In the genomic region with DNA sequence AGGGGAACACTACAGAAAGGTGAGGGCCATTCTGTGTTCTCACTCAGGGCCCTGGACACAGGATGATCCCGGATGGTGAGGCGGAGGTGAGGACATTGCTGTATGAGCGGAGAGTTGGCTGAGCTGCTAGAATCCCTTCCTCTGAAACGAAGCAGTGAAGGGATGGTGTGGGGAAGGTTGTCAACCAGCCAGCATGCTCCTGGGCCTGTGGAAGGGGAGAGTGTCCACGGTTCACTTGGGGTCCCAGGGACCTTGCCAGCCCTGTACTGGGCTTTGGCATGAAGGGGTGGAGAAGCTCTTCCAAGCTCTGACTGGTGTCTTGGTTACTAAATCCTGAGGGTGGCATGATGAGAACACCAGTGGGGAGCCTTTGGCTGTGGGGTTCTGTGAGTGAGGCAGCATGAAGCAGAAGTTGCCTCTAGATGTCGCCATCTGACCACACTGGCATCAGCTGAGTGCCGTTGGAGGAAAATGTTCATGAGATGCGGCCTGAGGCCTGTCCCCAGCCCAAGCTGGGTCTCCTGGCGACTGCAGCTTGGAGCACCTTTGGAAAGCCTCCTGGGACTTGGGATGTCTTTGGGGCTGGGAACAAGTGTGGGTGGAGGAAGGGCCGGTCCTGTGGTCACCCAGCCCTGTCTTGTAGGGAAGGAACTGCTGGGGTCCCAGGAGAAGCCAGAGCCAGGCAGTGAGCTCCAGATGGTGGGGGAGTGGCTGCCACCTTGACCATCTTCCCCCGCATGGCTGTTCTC, we compare ENCODE assay signal across 9 cellular contexts. TPM values are rescaled to one million over a fixed set of nuclear protein-coding genes. Genes with fewer than 3 reads are reported as not detected.
A peak's percentile ranks its signal among the peaks of the same experiment; 100 is the strongest.
DNase-seq lines count a peak whose midpoint lies in the region; ATAC-seq and TF ChIP-seq lines count a peak whose summit lies in the region.
"Had no signal": no experiment of that assay in that cellular context is flagged by ENCODE, and none has a peak within 500 bp of the region (broad histone marks: within the 10 kb centered on the region; RNA-seq: fewer than 3 reads in every experiment).

No MANE protein-coding gene starts in this region.

- H3K36me3 ChIP-seq in mesendoderm (ENCODE audit: control insufficient read depth, insufficient read depth, low read length): no peaks in the 10 kb centered on the region

- DNase-seq in DMS79 (lab: John Stamatoyannopoulos, UW) (peak; percentile 25), HEK293T (ENCODE audit: extremely low spot score) (peak; percentile 75), NCI-H510A treated with DMSO at 0.1 percent for 48 hours (lab: John Stamatoyannopoulos, UW) (peak; percentile 27), mesendoderm (peak; percentile 76)
- DNase-seq in activated CD4-positive, alpha-beta memory T cell treated with anti-CD3 and anti-CD28 coated beads for 36 hours: peak; percentile 75
- DNase-seq in effector CD8-positive, alpha-beta T cell (lab: John Stamatoyannopoulos, UW): peak; percentile 11
- peak; percentile 42 for DNase-seq in stimulated activated naive CD4-positive, alpha-beta T cell treated with Interleukin-2 at 50 U/mL for 16 hours (lab: John Stamatoyannopoulos, UW)

- H3K9me3 Mint-ChIP-seq in activated CD4-positive, alpha-beta memory T cell treated with anti-CD3 and anti-CD28 coated beads for 36 hours: no peaks in the 10 kb centered on the region

- intact Hi-C loops in activated CD4-positive, alpha-beta memory T cell treated with anti-CD3 and anti-CD28 coated beads for 36 hours (cut with micrococcal nuclease): loop anchor here (2.0 kb wide), 2 partner anchors 34 to 52 kb away; no protein-coding TSS in a partner anchor

- H3K36me3 Mint-ChIP-seq in activated CD4-positive, alpha-beta memory T cell treated with anti-CD3 and anti-CD28 coated beads for 36 hours: peaks cover 2% of the 10 kb centered on the region

- H3K27me3 ChIP-seq in mesendoderm (ENCODE audit: insufficient read depth, low read length, poor library complexity): no peaks in the 10 kb centered on the region

- no peak overlapping the region for H3K27ac ChIP-seq in mesendoderm (ENCODE audit: low read depth, low read length)

- no peak overlapping the region for H4K5ac ChIP-seq in mesendoderm (ENCODE audit: low read length)

- H2BK15ac ChIP-seq in mesendoderm (replicated peaks; ENCODE audit: low read depth): no peak overlapping the region

- no peak for ATAC-seq in HG03442 (IDR thresholded peaks at IDR 0.05; ENCODE audit: unreplicated experiment)

- CTCF ChIA-PET in HEK293T (lab: Yijun Ruan, JAX): interaction anchor here (0.8 to 1.9 kb wide), 21 partner anchors 10 to 265 kb away, joined by 3 to 27 read pairs (median 4); a partner anchor contains a TSS
- CTCF ChIA-PET in activated CD4-positive, alpha-beta memory T cell treated with anti-CD3 and anti-CD28 coated beads for 36 hours (lab: Charles Lee): interaction anchor here (0.8 to 4.4 kb wide), 20 partner anchors 9 to 332 kb away, joined by 3 to 33 read pairs (median 4); a partner anchor contains a TSS

- H3K4me2 ChIP-seq in mesendoderm (ENCODE audit: low read length): no peak overlapping the region

- H3K79me1 ChIP-seq in mesendoderm (ENCODE audit: low read length): no peaks in the 10 kb centered on the region

- H3K4me3 ChIP-seq in mesendoderm (ENCODE audit: low read length): no peak overlapping the region

- H3K27me3 Mint-ChIP-seq in activated CD4-positive, alpha-beta memory T cell treated with anti-CD3 and anti-CD28 coated beads for 36 hours: no peaks in the 10 kb centered on the region

- POLR2A ChIA-PET in HEK293T (lab: Yijun Ruan, JAX): interaction anchor here (0.8 to 1.2 kb wide), 2 partner anchors 15 to 66 kb away, joined by 3 read pairs; a partner anchor contains a TSS
- POLR2A ChIA-PET in activated CD4-positive, alpha-beta memory T cell treated with anti-CD3 and anti-CD28 coated beads for 36 hours (lab: Charles Lee): interaction anchor here (0.6 to 1.4 kb wide), 3 partner anchors 34 to 51 kb away, joined by 3 to 5 read pairs (median 4); no protein-coding TSS in a partner anchor

- no peak overlapping the region for H3K56ac ChIP-seq in mesendoderm (ENCODE audit: low read length)

- no peak overlapping the region for H3K4me3 Mint-ChIP-seq in activated CD4-positive, alpha-beta memory T cell treated with anti-CD3 and anti-CD28 coated beads for 36 hours

- H2BK5ac ChIP-seq in mesendoderm (ENCODE audit: low read length): no peak overlapping the region

- no peak overlapping the region for H2AK5ac ChIP-seq in mesendoderm (ENCODE audit: low read length)

- H3K79me2 ChIP-seq in mesendoderm (ENCODE audit: control insufficient read depth, insufficient read depth, low read length): no peaks in the 10 kb centered on the region

- H4K8ac ChIP-seq in mesendoderm (ENCODE audit: low read depth, low read length): no peak overlapping the region

- H3K23ac ChIP-seq in mesendoderm (ENCODE audit: low read length): no peak overlapping the region

- no peak overlapping the region for H2BK120ac ChIP-seq in mesendoderm (ENCODE audit: low read depth, low read length)

- no peak overlapping the region for H3K18ac ChIP-seq in mesendoderm (ENCODE audit: low read length)

- WGBS in mesendoderm (ENCODE audit: extremely low coverage, insufficient coverage, low lambda C conversion rate): no CpG with 5 or more reads among the region's 11 CpGs

- H3K4me1 Mint-ChIP-seq in activated CD4-positive, alpha-beta memory T cell treated with anti-CD3 and anti-CD28 coated beads for 36 hours (ENCODE audit: low read depth): peaks cover 8% of the 10 kb centered on the region

- H3K27ac Mint-ChIP-seq in activated CD4-positive, alpha-beta memory T cell treated with anti-CD3 and anti-CD28 coated beads for 36 hours: no peak overlapping the region

- H3K4ac ChIP-seq in mesendoderm (ENCODE audit: low read depth, low read length): no peak overlapping the region

- H3K4me1 ChIP-seq in mesendoderm (ENCODE audit: control insufficient read depth, low read depth, low read length): no peaks in the 10 kb centered on the region

- no peak overlapping the region for H3K9ac ChIP-seq in mesendoderm (ENCODE audit: low read length)

TF ChIP-seq in HEK293T, 16 proteins besides CTCF, POLR2A, EP300 and RAD21:
- TF ChIP-seq SUZ12 (IDR thresholded peaks at IDR 0.05) (no peak), CTBP1 (IDR thresholded peaks at IDR 0.05; ENCODE audit: borderline replicate concordance) (no peak), ELF4 (IDR thresholded peaks at IDR 0.05) (no peak), SP1 (IDR thresholded peaks at IDR 0.05) (no peak), FOXA1 (IDR thresholded peaks at IDR 0.05) (no peak), NFRKB (IDR thresholded peaks at IDR 0.05) (no peak), BHLHE40 (IDR thresholded peaks at IDR 0.05; ENCODE audit: borderline replicate concordance) (no peak), FOXM1 (IDR thresholded peaks at IDR 0.05; ENCODE audit: borderline replicate concordance) (no peak), ZNF384 (IDR thresholded peaks at IDR 0.05) (no peak), L3MBTL2 (conservative IDR thresholded peaks at IDR 0.05) (no peak), FOXK2 (IDR thresholded peaks at IDR 0.05) (no peak), ARNT (IDR thresholded peaks at IDR 0.05) (no peak), TARDBP (IDR thresholded peaks at IDR 0.05) (no peak), LEF1 (IDR thresholded peaks at IDR 0.05; ENCODE audit: borderline replicate concordance) (no peak), HDGF (IDR thresholded peaks at IDR 0.05; ENCODE audit: borderline replicate concordance) (no peak)
- TF ChIP-seq, protein P1, sequence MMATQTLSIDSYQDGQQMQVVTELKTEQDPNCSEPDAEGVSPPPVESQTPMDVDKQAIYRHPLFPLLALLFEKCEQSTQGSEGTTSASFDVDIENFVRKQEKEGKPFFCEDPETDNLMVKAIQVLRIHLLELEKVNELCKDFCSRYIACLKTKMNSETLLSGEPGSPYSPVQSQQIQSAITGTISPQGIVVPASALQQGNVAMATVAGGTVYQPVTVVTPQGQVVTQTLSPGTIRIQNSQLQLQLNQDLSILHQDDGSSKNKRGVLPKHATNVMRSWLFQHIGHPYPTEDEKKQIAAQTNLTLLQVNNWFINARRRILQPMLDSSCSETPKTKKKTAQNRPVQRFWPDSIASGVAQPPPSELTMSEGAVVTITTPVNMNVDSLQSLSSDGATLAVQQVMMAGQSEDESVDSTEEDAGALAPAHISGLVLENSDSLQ (IDR thresholded peaks at IDR 0.05): no peak

RNA-seq across cellular contexts. Expression of a gene that starts 14.8 kb away (rescaled TPM):
- 10 to 100 TPM; 42.4 to 45.5 TPM for total RNA-seq in activated CD4-positive, alpha-beta memory T cell treated with anti-CD3 and anti-CD28 coated beads for 36 hours
- polyA plus RNA-seq in mesendoderm (2013, experiment 1 of 2): 5.9 TPM
- polyA plus RNA-seq in mesendoderm (2013, experiment 2 of 2): 6.1 TPM

RNA-seq across cellular contexts. Expression of a gene that starts 23.6 kb away (rescaled TPM):
- total RNA-seq in activated CD4-positive, alpha-beta memory T cell treated with anti-CD3 and anti-CD28 coated beads for 36 hours: not detected
- not detected for polyA plus RNA-seq in mesendoderm (2013, experiment 1 of 2)
- polyA plus RNA-seq in mesendoderm (2013, experiment 2 of 2): not detected
- polyA plus RNA-seq: adipose tissue had no signal

RNA-seq across cellular contexts. Expression of a gene that starts 30.2 kb away (rescaled TPM):
- total RNA-seq in activated CD4-positive, alpha-beta memory T cell treated with anti-CD3 and anti-CD28 coated beads for 36 hours: under 1 TPM; 0.48 to 0.65 TPM
- polyA plus RNA-seq in mesendoderm (2013, experiment 1 of 2): 0.06 TPM
- polyA plus RNA-seq in mesendoderm (2013, experiment 2 of 2): 0.04 TPM

RNA-seq across cellular contexts. Expression of a gene that starts 39.1 kb away (rescaled TPM):
- total RNA-seq in activated CD4-positive, alpha-beta memory T cell treated with anti-CD3 and anti-CD28 coated beads for 36 hours: 100 to 1,000 TPM; 195 to 204 TPM
- 80.8 TPM for polyA plus RNA-seq in mesendoderm (2013, experiment 1 of 2)
- 79.9 TPM for polyA plus RNA-seq in mesendoderm (2013, experiment 2 of 2)

RNA-seq across cellular contexts. Expression of a gene that starts 40.2 kb away (rescaled TPM):
- 10 to 100 TPM; 32.5 to 32.7 TPM for total RNA-seq in activated CD4-positive, alpha-beta memory T cell treated with anti-CD3 and anti-CD28 coated beads for 36 hours
- 7.7 TPM for polyA plus RNA-seq in mesendoderm (2013, experiment 1 of 2)
- 7.8 TPM for polyA plus RNA-seq in mesendoderm (2013, experiment 2 of 2)

Comparison
In these comparisons a context has a peak if more than half of its experiments do, and no peak if none do; other contexts are left out.
1. DNase-seq: peak in every context shown above with its lines; median percentile 76 in mesendoderm; 75 in HEK293T; 75 in activated CD4-positive, alpha-beta memory T cell treated with anti-CD3 and anti-CD28 coated beads for 36 hours; 42 in stimulated activated naive CD4-positive, alpha-beta T cell treated with Interleukin-2 at 50 U/mL for 16 hours; 27 in NCI-H510A treated with DMSO at 0.1 percent for 48 hours; 25 in DMS79; 11 in effector CD8-positive, alpha-beta T cell.